ENCODE assay signal across 8 cellular contexts in genomic region chr11:76419896-76420295, GRCh38. TPM values are rescaled to one million over a fixed set of nuclear protein-coding genes. Genes with fewer than 3 reads are reported as not detected.
DNase-seq lines count a peak whose midpoint lies in the region; ATAC-seq and TF ChIP-seq lines count a peak whose summit lies in the region.

No MANE protein-coding gene starts in this region.

- TF ChIP-seq CTCF in AG09309 (IDR thresholded peaks at IDR 0.05; ENCODE audit: control insufficient read depth, insufficient read depth, low read depth, low read length, missing control alignments) (peak; percentile 21), GM12864 (IDR thresholded peaks at IDR 0.05; ENCODE audit: low read depth, low read length, missing control alignments) (peak; percentile 73), fibroblast of villous mesenchyme (IDR thresholded peaks at IDR 0.05; ENCODE audit: insufficient read depth, low read depth, low read length) (peak; percentile 30)

- H3K4me3 ChIP-seq in AG09309 (ENCODE audit: control insufficient read depth, low read depth, low read length) (no peak overlapping the region), GM12864 (ENCODE audit: low read depth, low read length) (no peak overlapping the region), fibroblast of villous mesenchyme (ENCODE audit: low read depth, low read length) (no peak overlapping the region)

- ATAC-seq in GM21515 (IDR thresholded peaks at IDR 0.05; ENCODE audit: unreplicated experiment) = no peak
- ATAC-seq in GM18861 (IDR thresholded peaks at IDR 0.05; ENCODE audit: unreplicated experiment) = no peak

- DNase-seq in AG09309 (ENCODE audit: low read depth) (no peak), GM12864 (ENCODE audit: low read depth) (no peak), OCI-M1 (lab: John Stamatoyannopoulos, UW) (peak; percentile 88), fibroblast of villous mesenchyme (ENCODE audit: low read depth) (no peak), T-helper 2 cell (no peak), ureter (ENCODE audit: low spot score) (no peak)

RNA-seq across cellular contexts. Expression of gene EMSY, which starts 24.9 kb away (rescaled TPM):
- total RNA-seq in fibroblast of villous mesenchyme (18.0 and 22.0 TPM in 2 replicates), ureter (26.9 TPM)

RNA-seq across cellular contexts. Expression of gene GVQW3, which starts 38.8 kb away (rescaled TPM):
- total RNA-seq in fibroblast of villous mesenchyme = 1.7 and 4.2 TPM in 2 replicates
- total RNA-seq in ureter = 2.4 TPM

RNA-seq across cellular contexts. Expression of gene THAP12, which starts 39.0 kb away (rescaled TPM):
- 44.5 and 47.1 TPM in 2 replicates for total RNA-seq in fibroblast of villous mesenchyme
- 51.4 TPM for total RNA-seq in ureter

Comparison
In these comparisons a context has a peak if more than half of its experiments do, and no peak if none do; other contexts are left out.
1. CTCF ChIP-seq: peak in every context shown above with its lines; median percentile 73 in GM12864; 30 in fibroblast of villous mesenchyme; 21 in AG09309.